In genomic region chr1:6794164-6794563, GRCh38 we compare ENCODE assay signal across 8 cellular contexts. TPM values are rescaled to one million over a fixed set of nuclear protein-coding genes. Genes with fewer than 3 reads are reported as not detected.
DNase-seq lines count a peak whose midpoint lies in the region; ATAC-seq and TF ChIP-seq lines count a peak whose summit lies in the region.

No MANE protein-coding gene starts in this region.

- DNase-seq in AG20443 (ENCODE audit: low spot score): peak; percentile 38
- peak; percentile 41 for DNase-seq in HuH-7 (ENCODE audit: low spot score)
- DNase-seq in glutamatergic neuron: no peak
- no peak for DNase-seq in stimulated activated naive CD8-positive, alpha-beta T cell treated with anti-CD3 and anti-CD28 coated beads, Interleukin-15, amount 100 ng/mL, for 72 hours
- DNase-seq in activated CD4-positive, alpha-beta memory T cell treated with anti-CD3 and anti-CD28 coated beads, Interleukin-2, amount 10 ng/mL, durations not matched to agents 7 days and 5 days: no peak
- DNase-seq in mucosa of gallbladder (ENCODE audit: low spot score): no peak

- TF ChIP-seq CTCF in glutamatergic neuron (IDR thresholded peaks at IDR 0.05; ENCODE audit: partially characterized antibody, unreplicated experiment): peak; percentile 32

- H3K27ac Mint-ChIP-seq in glutamatergic neuron (ENCODE audit: unreplicated experiment): no peak overlapping the region
- H3K27ac Mint-ChIP-seq in stimulated activated naive CD8-positive, alpha-beta T cell treated with anti-CD3 and anti-CD28 coated beads, Interleukin-15, amount 100 ng/mL, for 72 hours: no peak overlapping the region
- H3K27ac Mint-ChIP-seq in activated CD4-positive, alpha-beta memory T cell treated with anti-CD3 and anti-CD28 coated beads, Interleukin-2, amount 10 ng/mL, durations not matched to agents 7 days and 5 days: no peak overlapping the region

- H3K36me3 Mint-ChIP-seq in glutamatergic neuron (ENCODE audit: unreplicated experiment): no peaks in the 10 kb centered on the region
- peaks cover 3% of the 10 kb centered on the region for H3K36me3 Mint-ChIP-seq in activated CD4-positive, alpha-beta memory T cell treated with anti-CD3 and anti-CD28 coated beads, Interleukin-2, amount 10 ng/mL, durations not matched to agents 7 days and 5 days (ENCODE audit: low read depth)

- H3K4me3 Mint-ChIP-seq in glutamatergic neuron (ENCODE audit: unreplicated experiment): no peak overlapping the region
- H3K4me3 Mint-ChIP-seq in stimulated activated naive CD8-positive, alpha-beta T cell treated with anti-CD3 and anti-CD28 coated beads, Interleukin-15, amount 100 ng/mL, for 72 hours: no peak overlapping the region
- H3K4me3 Mint-ChIP-seq in activated CD4-positive, alpha-beta memory T cell treated with anti-CD3 and anti-CD28 coated beads, Interleukin-2, amount 10 ng/mL, durations not matched to agents 7 days and 5 days: no peak overlapping the region

- H3K9me3 Mint-ChIP-seq in glutamatergic neuron (ENCODE audit: unreplicated experiment): no peaks in the 10 kb centered on the region
- H3K9me3 Mint-ChIP-seq in stimulated activated naive CD8-positive, alpha-beta T cell treated with anti-CD3 and anti-CD28 coated beads, Interleukin-15, amount 100 ng/mL, for 72 hours: no peaks in the 10 kb centered on the region
- no peaks in the 10 kb centered on the region for H3K9me3 Mint-ChIP-seq in activated CD4-positive, alpha-beta memory T cell treated with anti-CD3 and anti-CD28 coated beads, Interleukin-2, amount 10 ng/mL, durations not matched to agents 7 days and 5 days

- peaks cover 6% of the 10 kb centered on the region for H3K4me1 Mint-ChIP-seq in glutamatergic neuron (ENCODE audit: low read depth, unreplicated experiment)
- peaks cover 35% of the 10 kb centered on the region for H3K4me1 Mint-ChIP-seq in stimulated activated naive CD8-positive, alpha-beta T cell treated with anti-CD3 and anti-CD28 coated beads, Interleukin-15, amount 100 ng/mL, for 72 hours
- peaks cover 3% of the 10 kb centered on the region for H3K4me1 Mint-ChIP-seq in activated CD4-positive, alpha-beta memory T cell treated with anti-CD3 and anti-CD28 coated beads, Interleukin-2, amount 10 ng/mL, durations not matched to agents 7 days and 5 days

- H3K27me3 Mint-ChIP-seq in glutamatergic neuron (ENCODE audit: unreplicated experiment): no peaks in the 10 kb centered on the region
- H3K27me3 Mint-ChIP-seq in stimulated activated naive CD8-positive, alpha-beta T cell treated with anti-CD3 and anti-CD28 coated beads, Interleukin-15, amount 100 ng/mL, for 72 hours: no peaks in the 10 kb centered on the region
- no peaks in the 10 kb centered on the region for H3K27me3 Mint-ChIP-seq in activated CD4-positive, alpha-beta memory T cell treated with anti-CD3 and anti-CD28 coated beads, Interleukin-2, amount 10 ng/mL, durations not matched to agents 7 days and 5 days

- ATAC-seq in SK-N-SH treated with all-trans-retinoic acid at 6 μM for 48 hours: peak; percentile 60; the same call in 2 of the 3 replicates
- ATAC-seq in stimulated activated naive CD8-positive, alpha-beta T cell treated with anti-CD3 and anti-CD28 coated beads, Interleukin-15, amount 100 ng/mL, for 72 hours: no peak
- no peak for ATAC-seq in HG02798 (IDR thresholded peaks at IDR 0.05; ENCODE audit: poor library complexity, unreplicated experiment)

- POLR2A ChIA-PET in activated CD4-positive, alpha-beta memory T cell treated with anti-CD3 and anti-CD28 coated beads, Interleukin-2, amount 10 ng/mL, durations not matched to agents 7 days and 5 days (lab: Charles Lee): no interaction called here

- CTCF ChIA-PET in activated CD4-positive, alpha-beta memory T cell treated with anti-CD3 and anti-CD28 coated beads, Interleukin-2, amount 10 ng/mL, durations not matched to agents 7 days and 5 days (lab: Charles Lee): interaction anchor here (1.0 kb wide), 1 partner anchor 276 kb away, joined by 4 read pairs; no protein-coding TSS in a partner anchor

TF ChIP-seq in SK-N-SH treated with all-trans-retinoic acid at 6 μM for 48 hours, 23 proteins besides CTCF, POLR2A, EP300 and RAD21:
- TF ChIP-seq ESRRG (CRISPR knock-in tag; IDR thresholded peaks at IDR 0.05) (no peak), CSDC2 (CRISPR knock-in tag; IDR thresholded peaks at IDR 0.05) (no peak), ZFP30 (CRISPR knock-in tag; IDR thresholded peaks at IDR 0.05) (no peak), ZNF565 (CRISPR knock-in tag; conservative IDR thresholded peaks at IDR 0.05; ENCODE audit: low read depth) (no peak), PATZ1 (CRISPR knock-in tag; IDR thresholded peaks at IDR 0.05; ENCODE audit: borderline replicate concordance) (no peak), RARB (CRISPR knock-in tag; IDR thresholded peaks at IDR 0.05) (no peak), SNAI2 (CRISPR knock-in tag; IDR thresholded peaks at IDR 0.05) (no peak), PPARA (CRISPR knock-in tag; IDR thresholded peaks at IDR 0.05; ENCODE audit: borderline replicate concordance) (no peak), TCF4 (CRISPR knock-in tag; IDR thresholded peaks at IDR 0.05; ENCODE audit: borderline replicate concordance) (no peak), POU6F1 (CRISPR knock-in tag; IDR thresholded peaks at IDR 0.05; ENCODE audit: borderline replicate concordance, low read depth) (no peak), CSRNP3 (CRISPR knock-in tag; IDR thresholded peaks at IDR 0.05) (no peak), ISL1 (CRISPR knock-in tag; IDR thresholded peaks at IDR 0.05) (no peak), OSR1 (CRISPR knock-in tag; IDR thresholded peaks at IDR 0.05) (no peak), ZNF8 (CRISPR knock-in tag; IDR thresholded peaks at IDR 0.05) (no peak), ZFP3 (CRISPR knock-in tag; IDR thresholded peaks at IDR 0.05) (no peak), GLIS3 (CRISPR knock-in tag; IDR thresholded peaks at IDR 0.05) (no peak), ARNTL (CRISPR knock-in tag; IDR thresholded peaks at IDR 0.05; ENCODE audit: borderline replicate concordance, low read depth) (no peak), ZC3H10 (CRISPR knock-in tag; IDR thresholded peaks at IDR 0.05) (no peak)

RNA-seq across cellular contexts. Expression of gene CAMTA1, which starts 8.9 kb away (rescaled TPM):
- total RNA-seq in glutamatergic neuron (ENCODE audit: unreplicated experiment) (77.2 TPM), mucosa of gallbladder (67.9 TPM)
- 10 to 100 TPM; 43.0 to 47.3 TPM for total RNA-seq in activated CD4-positive, alpha-beta memory T cell treated with anti-CD3 and anti-CD28 coated beads, Interleukin-2, amount 10 ng/mL, durations not matched to agents 7 days and 5 days

Comparison
In these comparisons a context has a peak if more than half of its experiments do, and no peak if none do; other contexts are left out.
1. DNase-seq: peak in AG20443 (single experiment) and HuH-7 (single experiment); none in glutamatergic neuron (single experiment), stimulated activated naive CD8-positive, alpha-beta T cell treated with anti-CD3 and anti-CD28 coated beads, Interleukin-15, amount 100 ng/mL, for 72 hours (0 of 2), activated CD4-positive, alpha-beta memory T cell treated with anti-CD3 and anti-CD28 coated beads, Interleukin-2, amount 10 ng/mL, durations not matched to agents 7 days and 5 days (single experiment) and mucosa of gallbladder (single experiment).